In the genomic region with DNA sequence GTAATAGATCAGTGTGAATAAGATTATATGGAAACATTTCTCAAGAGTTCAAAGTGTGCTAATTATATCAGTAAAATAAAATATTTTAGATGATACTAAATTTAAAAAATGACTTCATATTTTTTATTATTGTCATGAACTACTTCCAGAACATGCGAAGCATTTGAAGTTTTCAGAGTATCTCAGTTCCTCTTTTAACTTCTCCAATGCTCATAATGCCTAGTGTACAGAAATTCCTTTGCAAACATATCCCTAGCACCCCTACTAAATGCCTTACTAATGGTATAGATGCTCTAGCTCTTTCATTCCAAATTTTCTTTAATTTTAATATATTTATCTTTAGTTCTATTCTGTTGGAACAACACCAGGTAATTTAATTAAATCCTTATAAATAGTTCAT, we compare ENCODE assay signal across 26 cellular contexts.
"Had no signal": no experiment of that assay in that cellular context is flagged by ENCODE, and none has a peak within 500 bp of the region (broad histone marks: within the 10 kb centered on the region; RNA-seq: fewer than 3 reads in every experiment).

No MANE protein-coding gene starts in this region.

- FAIRE-seq: astrocyte, TTC549 had no signal

- DNase-seq: activated B cell treated with CpG ODN at 0.5 μM for 24 hours; activated CD4-positive, alpha-beta memory T cell treated with anti-CD3 and anti-CD28 coated beads for 36 hours; activated CD4-positive, alpha-beta T cell treated with anti-CD3 and anti-CD28 coated beads for 1 hour; activated CD4-positive, alpha-beta T cell treated with anti-CD3 and anti-CD28 coated beads, Interleukin-2, amount 10 ng/mL, durations not matched to agents 24 days and 14 days; activated CD8-positive, alpha-beta memory T cell treated with anti-CD3 and anti-CD28 coated beads for 24 hours; activated effector memory CD4-positive, alpha-beta T cell treated with anti-CD3 and anti-CD28 coated beads, Interleukin-2, amount 50 U/mL, for 16 hours; activated naive CD4-positive, alpha-beta T cell treated with Interleukin-2 at 50 U/mL for 16 hours; activated naive CD8-positive, alpha-beta T cell treated with anti-CD3 and anti-CD28 coated beads, Interleukin-2, amount 50 U/mL, for 24 hours; activated T-cell treated with anti-CD3 and anti-CD28 coated beads, Interleukin-2, amount 50 U/mL, for 4 hours; amniotic stem cell; cortex of kidney; MG63; NCI-H1092; NCI-H1417; NCI-H2029; NCI-H345; NCI-H510A; NCI-H526 treated with DMSO at 0.1 percent for 48 hours; NCI-H82; PC-9; SJCRH30; SK-N-SH; T-helper 17 cell; T-helper 9 cell had no signal
